ENCODE assay signal across 16 cellular contexts in genomic region chrX:24201216-24201615, GRCh38.
"Had no signal": no experiment of that assay in that cellular context is flagged by ENCODE, and none has a peak within 500 bp of the region (broad histone marks: within the 10 kb centered on the region; RNA-seq: fewer than 3 reads in every experiment).

No MANE protein-coding gene starts in this region.

- H3K27ac ChIP-seq: lower lobe of right lung, transverse colon had no signal

- H3K9me3 ChIP-seq: lower lobe of right lung, psoas muscle, transverse colon had no signal

- DNase-seq: activated naive CD4-positive, alpha-beta T cell; activated naive CD8-positive, alpha-beta T cell treated with anti-CD3 and anti-CD28 coated beads for 36 hours; activated T-cell treated with anti-CD3 and anti-CD28 coated beads, Interleukin-2, amount 50 U/mL, for 24 hours; erythroblast; foreskin fibroblast; kidney; lower lobe of right lung; naive B cell; psoas muscle; right cardiac atrium; stimulated activated CD4-positive, alpha-beta T cell treated with anti-CD3 and anti-CD28 coated beads, Interleukin-1b, Interleukin-23, amount 100 ng/mL, for 48 hours; stimulated activated naive CD8-positive, alpha-beta T cell treated with anti-CD3 and anti-CD28 coated beads, Interleukin-15, amount 100 ng/mL, for 72 hours; T-cell; transverse colon had no signal

- H3K4me3 ChIP-seq: lower lobe of right lung, psoas muscle, transverse colon had no signal

- H3K27me3 ChIP-seq: transverse colon had no signal

- FAIRE-seq: endometrium, urothelium cell line had no signal

- H3K36me3 ChIP-seq: lower lobe of right lung, transverse colon had no signal
